8 cellular contexts compared by ENCODE assay signal in genomic region chr1:182149411-182149965, GRCh38.
A peak's percentile ranks its signal among the peaks of the same experiment; 100 is the strongest.
DNase-seq lines count a peak whose midpoint lies in the region; ATAC-seq, FAIRE-seq and TF ChIP-seq lines count a peak whose summit lies in the region.

No MANE protein-coding gene starts in this region.

- FAIRE-seq in A549 (lab: Jason Lieb, UNC) (no peak), astrocyte (lab: Jason Lieb, UNC) (no peak)

- H3K4me2 ChIP-seq in A549 (no peak overlapping the region), astrocyte (ENCODE audit: low read length) (no peak overlapping the region)

- peak overlapping the region; percentile 95 for H3K27ac Mint-ChIP-seq in astrocyte (ENCODE audit: unreplicated experiment)

- H3K9me3 Mint-ChIP-seq in astrocyte (ENCODE audit: unreplicated experiment), result no peaks in the 10 kb centered on the region

- 59% methylated on average over 6 of the region's 6 CpGs for WGBS in A549 (ENCODE audit: missing lambda C conversion rate)

- peaks cover 24% of the 10 kb centered on the region for H3K4me1 Mint-ChIP-seq in astrocyte (ENCODE audit: low read depth, unreplicated experiment)

- H3K4me3 ChIP-seq in A549 (no peak overlapping the region), HFF-Myc (replicated peaks; ENCODE audit: low read depth, low read length) (no peak overlapping the region), astrocyte (ENCODE audit: insufficient read depth, low read depth, low read length) (no peak overlapping the region), left lung (no peak overlapping the region)

- H2AFZ ChIP-seq in astrocyte (ENCODE audit: low read depth, low read length), result peak overlapping the region; percentile 37

- H3K9me3 ChIP-seq in A549, result no peaks in the 10 kb centered on the region
- H3K9me3 ChIP-seq in astrocyte (ENCODE audit: insufficient read depth, low read depth, low read length), result no peaks in the 10 kb centered on the region
- no peaks in the 10 kb centered on the region for H3K9me3 ChIP-seq in left lung

- POLR2A ChIA-PET in A549 (lab: Yijun Ruan, JAX), result no interaction called here

- TF ChIP-seq POLR2A in A549 (IDR thresholded peaks at IDR 0.05; ENCODE audit: low read length) (no peak), GM18505 (IDR thresholded peaks at IDR 0.05; ENCODE audit: borderline replicate concordance, extremely low read depth, insufficient read depth, insufficient read length) (no peak)

- H3K4me1 ChIP-seq in A549, result no peaks in the 10 kb centered on the region
- peaks cover 8% of the 10 kb centered on the region for H3K4me1 ChIP-seq in astrocyte (ENCODE audit: insufficient read depth, low read length)
- H3K4me1 ChIP-seq in left lung, result peaks cover 4 to 64% of the 10 kb centered on the region in 2 donors

- TF ChIP-seq CTCF in A549 (IDR thresholded peaks at IDR 0.05) (no peak), HFF-Myc (IDR thresholded peaks at IDR 0.05; ENCODE audit: low read depth, low read length, missing control alignments) (no peak), astrocyte (IDR thresholded peaks at IDR 0.05; ENCODE audit: insufficient read depth, low read depth, low read length) (no peak), left lung (IDR thresholded peaks at IDR 0.05) (no peak)

- H3K36me3 ChIP-seq in astrocyte (ENCODE audit: insufficient read depth, low read length) (no peaks in the 10 kb centered on the region), left lung (no peaks in the 10 kb centered on the region)

- CTCF ChIA-PET in A549 (lab: Yijun Ruan, JAX), result interaction anchor here (0.8 to 0.9 kb wide), 2 partner anchors 70 to 246 kb away, joined by 3 read pairs; no protein-coding TSS in a partner anchor

- H3K4me3 Mint-ChIP-seq in astrocyte (ENCODE audit: unreplicated experiment), result no peak overlapping the region

- no peak overlapping the region for H3K9ac ChIP-seq in astrocyte (ENCODE audit: low read length)

- ATAC-seq in A549 (peak; percentile 34 to 71; a peak in 3 of 6 replicates), left lung (peak; percentile 79), GM18505 (IDR thresholded peaks at IDR 0.05; ENCODE audit: unreplicated experiment) (no peak), GM19395 (IDR thresholded peaks at IDR 0.05; ENCODE audit: unreplicated experiment) (no peak)

- no peak for TF ChIP-seq RAD21 in A549 (conservative IDR thresholded peaks at IDR 0.05 in 1 of 2, IDR thresholded peaks at IDR 0.05 in 1 of 2)

- H3K27ac ChIP-seq in A549 (no peak overlapping the region), astrocyte (ENCODE audit: low read depth, low read length) (no peak overlapping the region), left lung (peak overlapping the region; percentile 66 to 99)

- H3K27me3 Mint-ChIP-seq in astrocyte (ENCODE audit: low read depth, unreplicated experiment), result no peaks in the 10 kb centered on the region

- H3K79me2 ChIP-seq in astrocyte (ENCODE audit: insufficient read depth, low read length), result no peaks in the 10 kb centered on the region

- DNase-seq in A549 (ENCODE audit: low read depth in 1 of 2, low spot score in 1 of 2) (peak in 1 of 2 experiments; percentile 51), HFF-Myc (ENCODE audit: extremely low read depth, low read depth) (peak; percentile 30), astrocyte (ENCODE audit: low read depth) (peak; percentile 83), left lung (peak in 1 of 2 donors; percentile 78), GM19240 (ENCODE audit: insufficient read length, low spot score) (no peak), NCI-H345 (lab: John Stamatoyannopoulos, UW) (no peak)

- H3K36me3 Mint-ChIP-seq in astrocyte (ENCODE audit: low read depth, unreplicated experiment), result no peaks in the 10 kb centered on the region

- no peak for TF ChIP-seq EP300 in A549 (IDR thresholded peaks at IDR 0.05)

- H4K20me1 ChIP-seq in astrocyte (ENCODE audit: insufficient read depth, low read length), result no peaks in the 10 kb centered on the region

- no peaks in the 10 kb centered on the region for H3K27me3 ChIP-seq in astrocyte (ENCODE audit: insufficient read depth, low read length)
- H3K27me3 ChIP-seq in left lung, result no peaks in the 10 kb centered on the region

- intact Hi-C loops in left lung (cut with DNase I), result loop anchor here in 1 of 2 donors (10.0 kb wide), 1 partner anchor 245 kb away; the partner anchor contains the start of gene GLUL

TF ChIP-seq in A549, 52 proteins besides CTCF, POLR2A, EP300 and RAD21:
- no peak for TF ChIP-seq MYC (IDR thresholded peaks at IDR 0.05; ENCODE audit: borderline replicate concordance, low read length)
- no peak for TF ChIP-seq EHMT2 (IDR thresholded peaks at IDR 0.05; ENCODE audit: low read depth)
- no peak for TF ChIP-seq ELK1 (IDR thresholded peaks at IDR 0.05; ENCODE audit: low read depth, low read length)
- no peak for TF ChIP-seq REST (IDR thresholded peaks at IDR 0.05)
- TF ChIP-seq MAX (IDR thresholded peaks at IDR 0.05), result no peak
- no peak for TF ChIP-seq RCOR1 (IDR thresholded peaks at IDR 0.05; ENCODE audit: low read depth, low read length)
- TF ChIP-seq MAFK (IDR thresholded peaks at IDR 0.05; ENCODE audit: partially characterized antibody), result peak; percentile 7
- no peak for TF ChIP-seq CBX2 (IDR thresholded peaks at IDR 0.05; ENCODE audit: borderline replicate concordance, low read depth)

Comparison
In these comparisons a context has a peak if more than half of its experiments do, and no peak if none do; other contexts are left out.
1. ATAC-seq: peak in A549 (2 of 2) and left lung (single experiment); none in GM18505 (single experiment) and GM19395 (single experiment).
2. DNase-seq: peak in HFF-Myc (single experiment) and astrocyte (single experiment); none in GM19240 (single experiment) and NCI-H345 (single experiment).
3. H3K27ac ChIP-seq: peak in left lung (2 of 2); none in A549 (0 of 2) and astrocyte (single experiment).